ENCODE assay signal across 15 cellular contexts in the genomic region with DNA sequence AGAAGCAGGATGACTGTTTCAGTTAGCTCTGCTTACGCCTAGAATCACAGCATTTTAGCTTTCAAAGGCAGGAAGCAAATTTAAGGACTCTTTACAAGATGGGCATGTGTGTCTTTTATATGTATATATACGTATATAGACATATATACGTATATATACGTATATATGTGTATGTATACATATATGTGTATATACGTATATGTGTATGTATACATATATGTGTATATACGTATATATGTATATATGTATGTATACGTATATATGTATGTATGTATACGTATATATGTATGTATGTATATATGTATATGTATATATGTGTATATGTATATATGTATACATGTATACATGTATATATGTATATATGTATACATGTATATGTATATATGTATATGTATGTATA.
DNase-seq lines count a peak whose midpoint lies in the region; ATAC-seq, FAIRE-seq and TF ChIP-seq lines count a peak whose summit lies in the region.
"Had no signal": no experiment of that assay in that cellular context is flagged by ENCODE, and none has a peak within 500 bp of the region (broad histone marks: within the 10 kb centered on the region; RNA-seq: fewer than 3 reads in every experiment).

No MANE protein-coding gene starts in this region.

- peak overlapping the region; percentile 63; the same call in 1 of the 2 replicates for H2BK120ac ChIP-seq in IMR-90 (ENCODE audit: low read depth, low read length)

- H3K56ac ChIP-seq in IMR-90 (ENCODE audit: extremely low read depth, insufficient read depth, low read length): no peak overlapping the region

- H3K79me1 ChIP-seq in IMR-90 (ENCODE audit: low read depth in 1 of 2, low read length in 2 of 2): no peaks in the 10 kb centered on the region

- H3K4me1 Mint-ChIP-seq in activated T-cell treated with anti-CD3 and anti-CD28 coated beads, Interleukin-2, amount 50 U/mL, for 4 hours (ENCODE audit: low read depth): no peaks in the 10 kb centered on the region
- H3K4me1 Mint-ChIP-seq: CD4-positive, alpha-beta memory T cell had no signal

- H3K9me3 ChIP-seq in IMR-90 (ENCODE audit: control insufficient read depth, insufficient read depth, low read length): peaks cover 8% of the 10 kb centered on the region; the same call in 1 of the 2 replicates
- peaks cover 5% of the 10 kb centered on the region; the same call in 1 of the 2 replicates for H3K9me3 ChIP-seq in K562 (replicated peaks; ENCODE audit: control insufficient read depth, insufficient read depth, low read depth, low read length)
- peaks cover 0 to 12% (median 0%) of the 10 kb centered on the region in 3 donors for H3K9me3 ChIP-seq in gastroesophageal sphincter
- no peaks in the 10 kb centered on the region for H3K9me3 ChIP-seq in vagina
- H3K9me3 ChIP-seq: A549, BE2C had no signal

- H3K9me1 ChIP-seq in IMR-90 (ENCODE audit: insufficient read depth, low read length) (no peaks in the 10 kb centered on the region), K562 (ENCODE audit: control insufficient read depth, insufficient read depth, low read length) (no peaks in the 10 kb centered on the region)

- H2AFZ ChIP-seq in IMR-90 (replicated peaks; ENCODE audit: low read length, poor library complexity) (no peak overlapping the region), K562 (ENCODE audit: low read depth, low read length) (no peak overlapping the region)
- H2AFZ ChIP-seq: GM23338 had no signal

- H2BK15ac ChIP-seq in IMR-90 (ENCODE audit: low read depth, low read length): peak overlapping the region; percentile 4; the same call in 1 of the 3 replicates

- no peaks in the 10 kb centered on the region for H3K79me2 ChIP-seq in K562 (ENCODE audit: control insufficient read depth, insufficient read depth, low read length)

- intact Hi-C loops in IMR-90 (cut with micrococcal nuclease): no loop called here
- intact Hi-C loops in K562 (cut with micrococcal nuclease): no loop called here
- intact Hi-C loops in vagina (cut with DNase I): loop anchor here (10.0 kb wide), 1 partner anchor 51 kb away; no protein-coding TSS in a partner anchor

- no peaks in the 10 kb centered on the region for H3K36me3 Mint-ChIP-seq in activated T-cell treated with anti-CD3 and anti-CD28 coated beads, Interleukin-2, amount 50 U/mL, for 4 hours (ENCODE audit: insufficient read depth)
- H3K36me3 Mint-ChIP-seq: CD4-positive, alpha-beta memory T cell had no signal

- TF ChIP-seq POLR2A in IMR-90 (IDR thresholded peaks at IDR 0.05; ENCODE audit: low read depth, low read length) (no peak), K562 (conservative IDR thresholded peaks at IDR 0.05) (no peak), gastroesophageal sphincter (IDR thresholded peaks at IDR 0.05) (no peak), vagina (IDR thresholded peaks at IDR 0.05) (no peak)

- H3K27me3 ChIP-seq in IMR-90 (ENCODE audit: control insufficient read depth, insufficient read depth, low read length) (0 out of 2 replicates have a peak, but pooled peaks cover 3% of the 10 kb centered on the region), K562 (ENCODE audit: control insufficient read depth in 2 of 2, insufficient read depth in 2 of 2, low read length in 2 of 2) (no peaks in the 10 kb centered on the region), gastroesophageal sphincter (no peaks in the 10 kb centered on the region), vagina (no peaks in the 10 kb centered on the region)
- H3K27me3 ChIP-seq: BE2C had no signal

- no peak overlapping the region for H3K4me3 Mint-ChIP-seq in activated T-cell treated with anti-CD3 and anti-CD28 coated beads, Interleukin-2, amount 50 U/mL, for 4 hours
- H3K4me3 Mint-ChIP-seq: CD4-positive, alpha-beta memory T cell; GM23338 had no signal

- peak overlapping the region; percentile 52 for H4K91ac ChIP-seq in IMR-90 (ENCODE audit: insufficient read depth, low read depth, low read length)

- peaks cover 4% of the 10 kb centered on the region for H3K27me3 Mint-ChIP-seq in activated T-cell treated with anti-CD3 and anti-CD28 coated beads, Interleukin-2, amount 50 U/mL, for 4 hours (ENCODE audit: low read depth)

- H3K23ac ChIP-seq in IMR-90 (ENCODE audit: low read depth, low read length): no peak overlapping the region

- no peak overlapping the region for H4K8ac ChIP-seq in IMR-90 (ENCODE audit: low read depth in 2 of 2, low read length in 2 of 2)

- H4K5ac ChIP-seq in IMR-90 (ENCODE audit: low read depth, low read length): no peak overlapping the region

- H3K4me2 ChIP-seq in IMR-90 (ENCODE audit: low read depth, low read length) (no peak overlapping the region), K562 (ENCODE audit: insufficient read depth, low read length) (no peak overlapping the region)
- H3K4me2 ChIP-seq: A549, GM23338 had no signal

- H3K9ac ChIP-seq in IMR-90 (ENCODE audit: low read depth, low read length): no peak overlapping the region
- no peak overlapping the region for H3K9ac ChIP-seq in K562 (ENCODE audit: insufficient read depth in 1 of 2, low read depth in 2 of 2, low read length in 2 of 2)

- TF ChIP-seq CTCF in IMR-90 (conservative IDR thresholded peaks at IDR 0.05; ENCODE audit: low read depth, low read length) (no peak), K562 (IDR thresholded peaks at IDR 0.05 in 2 of 3, conservative IDR thresholded peaks at IDR 0.05 in 1 of 3; ENCODE audit: insufficient read depth in 2 of 3, low read depth in 1 of 3, low read length in 3 of 3) (no peak), gastroesophageal sphincter (IDR thresholded peaks at IDR 0.05) (no peak), vagina (IDR thresholded peaks at IDR 0.05) (no peak)

- dilution Hi-C loops in IMR-90 (cut with HindIII; ENCODE audit: low sequenced_read_pairs, unreplicated experiment): no loop called here

- TF ChIP-seq RAD21 in IMR-90 (IDR thresholded peaks at IDR 0.05; ENCODE audit: low read length): no peak
- no peak for TF ChIP-seq RAD21 in K562 (CRISPR knock-in tag; conservative IDR thresholded peaks at IDR 0.05 in 1 of 2, IDR thresholded peaks at IDR 0.05 in 1 of 2)

- H3K36me3 ChIP-seq in IMR-90 (ENCODE audit: control insufficient read depth, insufficient read depth, low read length) (no peaks in the 10 kb centered on the region), K562 (ENCODE audit: control insufficient read depth, insufficient read depth, low read length) (no peaks in the 10 kb centered on the region), gastroesophageal sphincter (no peaks in the 10 kb centered on the region), vagina (no peaks in the 10 kb centered on the region)
- H3K36me3 ChIP-seq: BE2C had no signal

- H2AK5ac ChIP-seq in IMR-90 (ENCODE audit: low read depth, low read length): peak overlapping the region; percentile 50; the same call in 1 of the 2 replicates

- no peak overlapping the region for H2BK5ac ChIP-seq in IMR-90 (ENCODE audit: low read depth, low read length, poor library complexity, severe bottlenecking)

- no peak overlapping the region for H3K4me3 ChIP-seq in IMR-90 (ENCODE audit: insufficient read depth, low read depth, low read length)
- no peak overlapping the region for H3K4me3 ChIP-seq in K562
- no peak overlapping the region for H3K4me3 ChIP-seq in gastroesophageal sphincter
- no peak overlapping the region for H3K4me3 ChIP-seq in vagina
- H3K4me3 ChIP-seq: A549, GM23338 had no signal

- H3K27ac ChIP-seq in IMR-90 (ENCODE audit: insufficient read depth, low read length): no peak overlapping the region
- no peak overlapping the region for H3K27ac ChIP-seq in K562 (ENCODE audit: extremely low read depth, low read depth, low read length)
- peak overlapping the region in 3 of 4 donors; percentile 52 to 70 (median 66) for H3K27ac ChIP-seq in gastroesophageal sphincter
- peak overlapping the region; percentile 63 for H3K27ac ChIP-seq in vagina
- H3K27ac ChIP-seq: C4-2B had no signal

- BruUV-seq in IMR-90 (replicated peaks; lab: Mats Ljungman, UMichigan): no TSS peak
- BruUV-seq in K562 (replicated peaks; lab: Mats Ljungman, UMichigan): no TSS peak

- H3K18ac ChIP-seq in IMR-90 (ENCODE audit: low read depth, low read length): peak overlapping the region; percentile 84

- H2AK9ac ChIP-seq in IMR-90 (replicated peaks; ENCODE audit: low read depth, low read length, poor library complexity): no peak overlapping the region

- peaks cover 16% of the 10 kb centered on the region for H3K4me1 ChIP-seq in IMR-90 (ENCODE audit: control insufficient read depth, insufficient read depth, low read length)
- peaks cover 0 to 3% of the 10 kb centered on the region in 2 experiments; a peak in 1 of 5 replicates for H3K4me1 ChIP-seq in K562 (replicated peaks in 1 of 2; ENCODE audit: control insufficient read depth in 2 of 2, insufficient read depth in 2 of 2, low read length in 2 of 2)
- peaks cover 3 to 31% (median 4%) of the 10 kb centered on the region in 3 donors for H3K4me1 ChIP-seq in gastroesophageal sphincter
- peaks cover 37% of the 10 kb centered on the region for H3K4me1 ChIP-seq in vagina
- H3K4me1 ChIP-seq: BE2C had no signal

- no peak for FAIRE-seq in K562 (lab: Jason Lieb, UNC)
- FAIRE-seq: A549, GM12891 had no signal

- peaks cover 2% of the 10 kb centered on the region for H3K9me3 Mint-ChIP-seq in activated T-cell treated with anti-CD3 and anti-CD28 coated beads, Interleukin-2, amount 50 U/mL, for 4 hours
- H3K9me3 Mint-ChIP-seq: GM23338 had no signal

- H4K20me1 ChIP-seq in IMR-90 (ENCODE audit: insufficient read depth, low read length) (no peaks in the 10 kb centered on the region), K562 (replicated peaks; ENCODE audit: control insufficient read depth, insufficient read depth, low read length) (no peaks in the 10 kb centered on the region)

- no peak overlapping the region; the same call in 1 of the 2 replicates for H3K4ac ChIP-seq in IMR-90 (ENCODE audit: low read depth, low read length)

- no peak for ATAC-seq in IMR-90 (ENCODE audit: low read depth)
- no peak for ATAC-seq in K562
- no peak for ATAC-seq in gastroesophageal sphincter
- ATAC-seq in activated T-cell treated with anti-CD3 and anti-CD28 coated beads, Interleukin-2, amount 50 U/mL, for 4 hours: no peak
- ATAC-seq: A549, GM23338 had no signal

- peak overlapping the region; percentile 71; the same call in 1 of the 2 replicates for H2BK20ac ChIP-seq in IMR-90 (ENCODE audit: low read depth, low read length)

- CTCF ChIA-PET in IMR-90 (lab: Yijun Ruan, JAX): no interaction called here
- CTCF ChIA-PET in K562 (lab: Yijun Ruan, JAX; ENCODE audit: low intra/inter-chr PET ratio): no interaction called here

- H3K14ac ChIP-seq in IMR-90 (replicated peaks; ENCODE audit: low read depth, low read length): no peak overlapping the region

- no CpG with 5 or more reads among the region's 8 CpGs for WGBS in IMR-90 (ENCODE audit: extremely low coverage in 2 of 2, insufficient read length in 1 of 2), 2 experiments
- WGBS in K562 (ENCODE audit: insufficient coverage, low coverage, missing lambda C conversion rate): 77% methylated on average over 7 of the region's 8 CpGs
- WGBS in gastroesophageal sphincter (ENCODE audit: low coverage in 1 of 2), 2 donors: 90 to 94% methylated on average over 4 to 6 of the region's 8 CpGs

- POLR2A ChIA-PET in IMR-90 (lab: Charles Lee; ENCODE audit: unreplicated experiment): no interaction called here
- POLR2A ChIA-PET in K562 (lab: Yijun Ruan, JAX): interaction anchor here (0.8 kb wide), 1 partner anchor 9 kb away, joined by 3 read pairs; no protein-coding TSS in a partner anchor

- no peak for DNase-seq in IMR-90
- no peak for DNase-seq in K562 (ENCODE audit: extremely low read depth in 1 of 4, low spot score in 3 of 4)
- DNase-seq in vagina (ENCODE audit: extremely low spot score in 2 of 2): no peak
- no peak for DNase-seq in stimulated activated CD4-positive, alpha-beta T cell treated with anti-CD3 and anti-CD28 coated beads, Interleukin-4, amount 100 ng/mL, for 24 hours
- no peak for DNase-seq in middle frontal gyrus (ENCODE audit: extremely low spot score, low spot score)
- no peak for DNase-seq in activated T-cell treated with anti-CD3 and anti-CD28 coated beads, Interleukin-2, amount 50 U/mL, for 4 hours
- DNase-seq: BE2C; CD4-positive, alpha-beta memory T cell; DMS79; H7 had no signal

- TF ChIP-seq EP300 in K562 (IDR thresholded peaks at IDR 0.05; ENCODE audit: low read length) (no peak), gastroesophageal sphincter (IDR thresholded peaks at IDR 0.05) (no peak)

- in situ Hi-C loops in IMR-90 (cut with MboI; ENCODE audit: low sequenced_read_pairs): no loop called here
- in situ Hi-C loops in K562 (cut with MboI): no loop called here

Comparison
In these comparisons a context has a peak if more than half of its experiments do, and no peak if none do; other contexts are left out.
1. H3K27ac ChIP-seq: peak in gastroesophageal sphincter (3 of 4) and vagina (single experiment); none in IMR-90 (single experiment) and K562 (single experiment).